8 cellular contexts compared by ENCODE assay signal in the genomic region with DNA sequence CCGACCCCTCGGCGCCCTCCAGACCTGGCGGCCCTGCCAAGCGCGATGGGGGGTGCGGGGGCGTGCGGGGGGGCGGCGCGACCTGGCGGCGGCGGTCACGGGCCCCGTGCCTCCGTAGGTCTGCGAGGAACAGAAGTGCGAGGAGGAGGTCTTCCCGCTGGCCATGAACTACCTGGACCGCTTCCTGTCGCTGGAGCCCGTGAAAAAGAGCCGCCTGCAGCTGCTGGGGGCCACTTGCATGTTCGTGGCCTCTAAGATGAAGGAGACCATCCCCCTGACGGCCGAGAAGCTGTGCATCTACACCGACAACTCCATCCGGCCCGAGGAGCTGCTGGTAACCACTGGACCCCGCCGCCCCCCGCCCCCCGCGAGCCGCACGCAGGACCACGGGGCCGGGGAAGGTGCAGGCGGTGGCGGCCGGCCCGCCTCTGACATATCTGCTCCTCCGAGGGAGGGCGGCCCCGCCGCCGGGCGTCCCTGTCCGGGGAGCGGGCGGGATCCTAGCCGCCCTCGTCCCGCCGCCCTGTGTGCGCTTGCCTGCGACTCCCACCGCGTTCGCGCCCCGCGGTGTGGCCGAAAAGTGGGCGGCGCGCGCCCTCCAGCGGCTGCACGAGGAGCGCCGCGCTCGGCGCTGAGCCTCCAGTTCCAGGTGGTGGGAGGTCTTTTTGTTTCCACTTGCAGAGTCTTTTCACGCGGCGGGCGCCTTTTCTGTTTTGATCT. TPM values are rescaled to one million over a fixed set of nuclear protein-coding genes. Genes with fewer than 3 reads are reported as not detected.
DNase-seq lines count a peak whose midpoint lies in the region; ATAC-seq lines count a peak whose summit lies in the region.

No MANE protein-coding gene starts in this region.

- H3K9me3 Mint-ChIP-seq in effector memory CD8-positive, alpha-beta T cell = no peaks in the 10 kb centered on the region

- no peak overlapping the region for H2BK5ac ChIP-seq in mesendoderm (ENCODE audit: low read length)

- H3K4me3 ChIP-seq in mesendoderm (ENCODE audit: low read length) = peak overlapping the region; percentile 46

- peak; percentile 88 for DNase-seq in ELF-1 (ENCODE audit: low read depth, low spot score)
- peak; percentile 75 for DNase-seq in NCI-H774 (lab: John Stamatoyannopoulos, UW)
- peak; percentile 29 to 67 for DNase-seq in activated CD8-positive, alpha-beta memory T cell treated with anti-CD3 and anti-CD28 coated beads for 1 hour (ENCODE audit: extremely low read depth in 1 of 2, low read depth in 1 of 2)
- peak; percentile 70 to 79 (median 76) for DNase-seq in effector memory CD8-positive, alpha-beta T cell
- peak; percentile 85 for DNase-seq in mesendoderm
- peak; percentile 61 for DNase-seq in stimulated activated CD8-positive, alpha-beta memory T cell treated with anti-CD3 and anti-CD28 coated beads, Interleukin-12 subunit alpha, Interleukin-12 subunit beta, amount 100 ng/mL, for 1 hour (ENCODE audit: low read depth)

- no peak overlapping the region for H2BK120ac ChIP-seq in mesendoderm (ENCODE audit: low read depth, low read length)

- no peaks in the 10 kb centered on the region for H3K4me1 ChIP-seq in mesendoderm (ENCODE audit: control insufficient read depth, low read depth, low read length)

- H3K27ac ChIP-seq in mesendoderm (ENCODE audit: low read depth, low read length) = peak overlapping the region; percentile 15

- H4K8ac ChIP-seq in mesendoderm (ENCODE audit: low read depth, low read length) = peak overlapping the region; percentile 87

- no peak overlapping the region for H4K5ac ChIP-seq in mesendoderm (ENCODE audit: low read length)

- H3K79me1 ChIP-seq in mesendoderm (ENCODE audit: low read length) = peaks cover 14% of the 10 kb centered on the region

- peaks cover 2% of the 10 kb centered on the region for H3K36me3 ChIP-seq in mesendoderm (ENCODE audit: control insufficient read depth, insufficient read depth, low read length)

- H3K18ac ChIP-seq in mesendoderm (ENCODE audit: low read length) = peak overlapping the region; percentile 95

- H3K23ac ChIP-seq in mesendoderm (ENCODE audit: low read length) = no peak overlapping the region

- peak overlapping the region; percentile 70 for H3K9ac ChIP-seq in mesendoderm (ENCODE audit: low read length)

- peaks cover 16 to 18% of the 10 kb centered on the region in 2 donors for H3K4me1 Mint-ChIP-seq in effector memory CD8-positive, alpha-beta T cell (ENCODE audit: low read depth in 2 of 2)

- no CpG with 5 or more reads among the region's 81 CpGs for WGBS in mesendoderm (ENCODE audit: extremely low coverage, insufficient coverage, low lambda C conversion rate)

- peak overlapping the region; percentile 70 to 71 for H3K4me3 Mint-ChIP-seq in effector memory CD8-positive, alpha-beta T cell

- no peak overlapping the region for H2AK5ac ChIP-seq in mesendoderm (ENCODE audit: low read length)

- no peaks in the 10 kb centered on the region for H3K27me3 ChIP-seq in mesendoderm (ENCODE audit: insufficient read depth, low read length, poor library complexity)

- H3K79me2 ChIP-seq in mesendoderm (ENCODE audit: control insufficient read depth, insufficient read depth, low read length) = peaks cover 27% of the 10 kb centered on the region

- peak overlapping the region; percentile 64 for H3K4me2 ChIP-seq in mesendoderm (ENCODE audit: low read length)

- H3K27me3 Mint-ChIP-seq in effector memory CD8-positive, alpha-beta T cell = peaks cover 26 to 56% of the 10 kb centered on the region in 2 donors

- no peak overlapping the region for H3K27ac Mint-ChIP-seq in effector memory CD8-positive, alpha-beta T cell

- H2BK15ac ChIP-seq in mesendoderm (replicated peaks; ENCODE audit: low read depth) = no peak overlapping the region

- H3K36me3 Mint-ChIP-seq in effector memory CD8-positive, alpha-beta T cell (ENCODE audit: insufficient read depth) = peaks cover 8% of the 10 kb centered on the region

- H3K4ac ChIP-seq in mesendoderm (ENCODE audit: low read depth, low read length) = peak overlapping the region; percentile 70

- peak overlapping the region; percentile 71 for H3K56ac ChIP-seq in mesendoderm (ENCODE audit: low read length)

- ATAC-seq in HG02759 (IDR thresholded peaks at IDR 0.05; ENCODE audit: unreplicated experiment) = peak; percentile 53
- peak; percentile 87 for ATAC-seq in effector memory CD8-positive, alpha-beta T cell (replicated peaks)
- ATAC-seq in GM21528 (IDR thresholded peaks at IDR 0.05; ENCODE audit: low FRiP score, unreplicated experiment) = no peak

RNA-seq across cellular contexts. Expression of gene CCND1, which starts 2.1 kb away (rescaled TPM):
- polyA plus RNA-seq in mesendoderm (2013, experiment 1 of 2) = 110 TPM
- polyA plus RNA-seq in mesendoderm (2013, experiment 2 of 2) = 112 TPM

RNA-seq across cellular contexts. Expression of gene LTO1, which starts 32.1 kb away (rescaled TPM):
- 9.5 TPM for polyA plus RNA-seq in mesendoderm (2013, experiment 1 of 2)
- 9.3 TPM for polyA plus RNA-seq in mesendoderm (2013, experiment 2 of 2)
